1 cellular context compared by ENCODE assay signal in the genomic region with DNA sequence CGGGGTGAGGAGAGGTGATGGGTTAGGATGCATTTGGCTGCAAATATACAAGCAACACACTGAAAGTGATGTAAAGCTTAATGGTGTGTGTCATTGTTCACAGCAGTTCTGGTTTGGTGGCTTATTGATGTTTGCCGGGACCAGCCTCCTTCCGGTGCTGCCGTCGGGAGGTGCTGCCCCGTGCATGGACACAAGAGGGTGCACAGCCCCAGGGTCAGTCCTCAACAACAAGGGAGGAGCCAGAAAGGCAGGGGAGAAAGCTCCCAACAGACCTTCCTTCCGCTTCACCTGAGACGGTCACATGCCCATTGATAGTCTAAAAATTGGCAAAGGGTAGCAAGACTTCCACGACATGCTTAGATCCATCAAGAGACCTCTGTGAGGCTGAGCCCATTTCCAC.
TF ChIP-seq lines count a peak whose summit lies in the region.

No MANE protein-coding gene starts in this region.

TF ChIP-seq in K562, 482 proteins besides CTCF, POLR2A, EP300 and RAD21 (continued from another document and continues in another):
- TF ChIP-seq TFAP4 (CRISPR knock-in tag; IDR thresholded peaks at IDR 0.05; ENCODE audit: borderline replicate concordance) (peak; percentile 22; the same call in 1 of the 2 replicates), ESRRA (IDR thresholded peaks at IDR 0.05; ENCODE audit: borderline replicate concordance, low read depth) (no peak), CTCFL (IDR thresholded peaks at IDR 0.05; ENCODE audit: borderline replicate concordance, insufficient read depth, low read depth, low read length, poor library complexity, severe bottlenecking) (peak; percentile 8), HLTF (IDR thresholded peaks at IDR 0.05) (no peak), SMARCB1 (IDR thresholded peaks at IDR 0.05; ENCODE audit: insufficient read length, low read depth) (no peak), PHB2 (IDR thresholded peaks at IDR 0.05; ENCODE audit: low read depth) (no peak), TAF1 (IDR thresholded peaks at IDR 0.05; ENCODE audit: control insufficient read depth, extremely low read depth, insufficient read depth, low read length, severe bottlenecking) (no peak), HNRNPUL1 (IDR thresholded peaks at IDR 0.05; ENCODE audit: low read length) (no peak), ZNF75A (CRISPR knock-in tag; IDR thresholded peaks at IDR 0.05) (no peak), BCL6 (CRISPR knock-in tag; IDR thresholded peaks at IDR 0.05) (no peak), USF2 (CRISPR knock-in tag; IDR thresholded peaks at IDR 0.05) (peak; percentile 49; the same call in 1 of the 2 replicates), SMC3 (conservative IDR thresholded peaks at IDR 0.05; ENCODE audit: insufficient read depth, low read depth, low read length) (peak; percentile 81), KLF16 (IDR thresholded peaks at IDR 0.05) (0 out of 2 replicates have a peak, but pooled peaks have one; percentile 52), RB1 (IDR thresholded peaks at IDR 0.05; ENCODE audit: low read depth) (peak; percentile 52; the same call in 1 of the 2 replicates), ZNF76 (CRISPR knock-in tag; IDR thresholded peaks at IDR 0.05; ENCODE audit: borderline replicate concordance) (no peak), CCNT2 (IDR thresholded peaks at IDR 0.05; ENCODE audit: borderline replicate concordance, extremely low read depth, insufficient read length, low read depth, low read length) (no peak), ZNF134 (CRISPR knock-in tag; conservative IDR thresholded peaks at IDR 0.05) (no peak), ZNF12 (CRISPR knock-in tag; IDR thresholded peaks at IDR 0.05) (no peak), BDP1 (IDR thresholded peaks at IDR 0.05; ENCODE audit: insufficient read depth, insufficient read length) (no peak)
- TF ChIP-seq, protein P1, sequence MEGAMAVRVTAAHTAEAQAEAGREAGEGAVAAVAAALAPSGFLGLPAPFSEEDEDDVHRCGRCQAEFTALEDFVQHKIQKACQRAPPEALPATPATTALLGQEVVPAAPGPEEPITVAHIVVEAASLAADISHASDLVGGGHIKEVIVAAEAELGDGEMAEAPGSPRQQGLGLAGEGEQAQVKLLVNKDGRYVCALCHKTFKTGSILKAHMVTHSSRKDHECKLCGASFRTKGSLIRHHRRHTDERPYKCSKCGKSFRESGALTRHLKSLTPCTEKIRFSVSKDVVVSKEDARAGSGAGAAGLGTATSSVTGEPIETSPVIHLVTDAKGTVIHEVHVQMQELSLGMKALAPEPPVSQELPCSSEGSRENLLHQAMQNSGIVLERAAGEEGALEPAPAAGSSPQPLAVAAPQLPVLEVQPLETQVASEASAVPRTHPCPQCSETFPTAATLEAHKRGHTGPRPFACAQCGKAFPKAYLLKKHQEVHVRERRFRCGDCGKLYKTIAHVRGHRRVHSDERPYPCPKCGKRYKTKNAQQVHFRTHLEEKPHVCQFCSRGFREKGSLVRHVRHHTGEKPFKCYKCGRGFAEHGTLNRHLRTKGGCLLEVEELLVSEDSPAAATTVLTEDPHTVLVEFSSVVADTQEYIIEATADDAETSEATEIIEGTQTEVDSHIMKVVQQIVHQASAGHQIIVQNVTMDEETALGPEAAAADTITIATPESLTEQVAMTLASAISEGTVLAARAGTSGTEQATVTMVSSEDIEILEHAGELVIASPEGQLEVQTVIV (CRISPR knock-in tag; IDR thresholded peaks at IDR 0.05; ENCODE audit: borderline replicate concordance) = no peak
- TF ChIP-seq, protein P2, sequence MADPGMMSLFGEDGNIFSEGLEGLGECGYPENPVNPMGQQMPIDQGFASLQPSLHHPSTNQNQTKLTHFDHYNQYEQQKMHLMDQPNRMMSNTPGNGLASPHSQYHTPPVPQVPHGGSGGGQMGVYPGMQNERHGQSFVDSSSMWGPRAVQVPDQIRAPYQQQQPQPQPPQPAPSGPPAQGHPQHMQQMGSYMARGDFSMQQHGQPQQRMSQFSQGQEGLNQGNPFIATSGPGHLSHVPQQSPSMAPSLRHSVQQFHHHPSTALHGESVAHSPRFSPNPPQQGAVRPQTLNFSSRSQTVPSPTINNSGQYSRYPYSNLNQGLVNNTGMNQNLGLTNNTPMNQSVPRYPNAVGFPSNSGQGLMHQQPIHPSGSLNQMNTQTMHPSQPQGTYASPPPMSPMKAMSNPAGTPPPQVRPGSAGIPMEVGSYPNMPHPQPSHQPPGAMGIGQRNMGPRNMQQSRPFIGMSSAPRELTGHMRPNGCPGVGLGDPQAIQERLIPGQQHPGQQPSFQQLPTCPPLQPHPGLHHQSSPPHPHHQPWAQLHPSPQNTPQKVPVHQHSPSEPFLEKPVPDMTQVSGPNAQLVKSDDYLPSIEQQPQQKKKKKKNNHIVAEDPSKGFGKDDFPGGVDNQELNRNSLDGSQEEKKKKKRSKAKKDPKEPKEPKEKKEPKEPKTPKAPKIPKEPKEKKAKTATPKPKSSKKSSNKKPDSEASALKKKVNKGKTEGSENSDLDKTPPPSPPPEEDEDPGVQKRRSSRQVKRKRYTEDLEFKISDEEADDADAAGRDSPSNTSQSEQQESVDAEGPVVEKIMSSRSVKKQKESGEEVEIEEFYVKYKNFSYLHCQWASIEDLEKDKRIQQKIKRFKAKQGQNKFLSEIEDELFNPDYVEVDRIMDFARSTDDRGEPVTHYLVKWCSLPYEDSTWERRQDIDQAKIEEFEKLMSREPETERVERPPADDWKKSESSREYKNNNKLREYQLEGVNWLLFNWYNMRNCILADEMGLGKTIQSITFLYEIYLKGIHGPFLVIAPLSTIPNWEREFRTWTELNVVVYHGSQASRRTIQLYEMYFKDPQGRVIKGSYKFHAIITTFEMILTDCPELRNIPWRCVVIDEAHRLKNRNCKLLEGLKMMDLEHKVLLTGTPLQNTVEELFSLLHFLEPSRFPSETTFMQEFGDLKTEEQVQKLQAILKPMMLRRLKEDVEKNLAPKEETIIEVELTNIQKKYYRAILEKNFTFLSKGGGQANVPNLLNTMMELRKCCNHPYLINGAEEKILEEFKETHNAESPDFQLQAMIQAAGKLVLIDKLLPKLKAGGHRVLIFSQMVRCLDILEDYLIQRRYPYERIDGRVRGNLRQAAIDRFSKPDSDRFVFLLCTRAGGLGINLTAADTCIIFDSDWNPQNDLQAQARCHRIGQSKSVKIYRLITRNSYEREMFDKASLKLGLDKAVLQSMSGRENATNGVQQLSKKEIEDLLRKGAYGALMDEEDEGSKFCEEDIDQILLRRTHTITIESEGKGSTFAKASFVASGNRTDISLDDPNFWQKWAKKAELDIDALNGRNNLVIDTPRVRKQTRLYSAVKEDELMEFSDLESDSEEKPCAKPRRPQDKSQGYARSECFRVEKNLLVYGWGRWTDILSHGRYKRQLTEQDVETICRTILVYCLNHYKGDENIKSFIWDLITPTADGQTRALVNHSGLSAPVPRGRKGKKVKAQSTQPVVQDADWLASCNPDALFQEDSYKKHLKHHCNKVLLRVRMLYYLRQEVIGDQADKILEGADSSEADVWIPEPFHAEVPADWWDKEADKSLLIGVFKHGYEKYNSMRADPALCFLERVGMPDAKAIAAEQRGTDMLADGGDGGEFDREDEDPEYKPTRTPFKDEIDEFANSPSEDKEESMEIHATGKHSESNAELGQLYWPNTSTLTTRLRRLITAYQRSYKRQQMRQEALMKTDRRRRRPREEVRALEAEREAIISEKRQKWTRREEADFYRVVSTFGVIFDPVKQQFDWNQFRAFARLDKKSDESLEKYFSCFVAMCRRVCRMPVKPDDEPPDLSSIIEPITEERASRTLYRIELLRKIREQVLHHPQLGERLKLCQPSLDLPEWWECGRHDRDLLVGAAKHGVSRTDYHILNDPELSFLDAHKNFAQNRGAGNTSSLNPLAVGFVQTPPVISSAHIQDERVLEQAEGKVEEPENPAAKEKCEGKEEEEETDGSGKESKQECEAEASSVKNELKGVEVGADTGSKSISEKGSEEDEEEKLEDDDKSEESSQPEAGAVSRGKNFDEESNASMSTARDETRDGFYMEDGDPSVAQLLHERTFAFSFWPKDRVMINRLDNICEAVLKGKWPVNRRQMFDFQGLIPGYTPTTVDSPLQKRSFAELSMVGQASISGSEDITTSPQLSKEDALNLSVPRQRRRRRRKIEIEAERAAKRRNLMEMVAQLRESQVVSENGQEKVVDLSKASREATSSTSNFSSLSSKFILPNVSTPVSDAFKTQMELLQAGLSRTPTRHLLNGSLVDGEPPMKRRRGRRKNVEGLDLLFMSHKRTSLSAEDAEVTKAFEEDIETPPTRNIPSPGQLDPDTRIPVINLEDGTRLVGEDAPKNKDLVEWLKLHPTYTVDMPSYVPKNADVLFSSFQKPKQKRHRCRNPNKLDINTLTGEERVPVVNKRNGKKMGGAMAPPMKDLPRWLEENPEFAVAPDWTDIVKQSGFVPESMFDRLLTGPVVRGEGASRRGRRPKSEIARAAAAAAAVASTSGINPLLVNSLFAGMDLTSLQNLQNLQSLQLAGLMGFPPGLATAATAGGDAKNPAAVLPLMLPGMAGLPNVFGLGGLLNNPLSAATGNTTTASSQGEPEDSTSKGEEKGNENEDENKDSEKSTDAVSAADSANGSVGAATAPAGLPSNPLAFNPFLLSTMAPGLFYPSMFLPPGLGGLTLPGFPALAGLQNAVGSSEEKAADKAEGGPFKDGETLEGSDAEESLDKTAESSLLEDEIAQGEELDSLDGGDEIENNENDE (IDR thresholded peaks at IDR 0.05; ENCODE audit: low read depth, low read length) = no peak
- TF ChIP-seq, protein P3, sequence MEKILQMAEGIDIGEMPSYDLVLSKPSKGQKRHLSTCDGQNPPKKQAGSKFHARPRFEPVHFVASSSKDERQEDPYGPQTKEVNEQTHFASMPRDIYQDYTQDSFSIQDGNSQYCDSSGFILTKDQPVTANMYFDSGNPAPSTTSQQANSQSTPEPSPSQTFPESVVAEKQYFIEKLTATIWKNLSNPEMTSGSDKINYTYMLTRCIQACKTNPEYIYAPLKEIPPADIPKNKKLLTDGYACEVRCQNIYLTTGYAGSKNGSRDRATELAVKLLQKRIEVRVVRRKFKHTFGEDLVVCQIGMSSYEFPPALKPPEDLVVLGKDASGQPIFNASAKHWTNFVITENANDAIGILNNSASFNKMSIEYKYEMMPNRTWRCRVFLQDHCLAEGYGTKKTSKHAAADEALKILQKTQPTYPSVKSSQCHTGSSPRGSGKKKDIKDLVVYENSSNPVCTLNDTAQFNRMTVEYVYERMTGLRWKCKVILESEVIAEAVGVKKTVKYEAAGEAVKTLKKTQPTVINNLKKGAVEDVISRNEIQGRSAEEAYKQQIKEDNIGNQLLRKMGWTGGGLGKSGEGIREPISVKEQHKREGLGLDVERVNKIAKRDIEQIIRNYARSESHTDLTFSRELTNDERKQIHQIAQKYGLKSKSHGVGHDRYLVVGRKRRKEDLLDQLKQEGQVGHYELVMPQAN (IDR thresholded peaks at IDR 0.05; ENCODE audit: borderline replicate concordance) = no peak
- TF ChIP-seq, protein P4, sequence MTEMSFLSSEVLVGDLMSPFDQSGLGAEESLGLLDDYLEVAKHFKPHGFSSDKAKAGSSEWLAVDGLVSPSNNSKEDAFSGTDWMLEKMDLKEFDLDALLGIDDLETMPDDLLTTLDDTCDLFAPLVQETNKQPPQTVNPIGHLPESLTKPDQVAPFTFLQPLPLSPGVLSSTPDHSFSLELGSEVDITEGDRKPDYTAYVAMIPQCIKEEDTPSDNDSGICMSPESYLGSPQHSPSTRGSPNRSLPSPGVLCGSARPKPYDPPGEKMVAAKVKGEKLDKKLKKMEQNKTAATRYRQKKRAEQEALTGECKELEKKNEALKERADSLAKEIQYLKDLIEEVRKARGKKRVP (CRISPR knock-in tag; IDR thresholded peaks at IDR 0.05) = no peak
